22 cellular contexts compared by ENCODE assay signal in the genomic region with DNA sequence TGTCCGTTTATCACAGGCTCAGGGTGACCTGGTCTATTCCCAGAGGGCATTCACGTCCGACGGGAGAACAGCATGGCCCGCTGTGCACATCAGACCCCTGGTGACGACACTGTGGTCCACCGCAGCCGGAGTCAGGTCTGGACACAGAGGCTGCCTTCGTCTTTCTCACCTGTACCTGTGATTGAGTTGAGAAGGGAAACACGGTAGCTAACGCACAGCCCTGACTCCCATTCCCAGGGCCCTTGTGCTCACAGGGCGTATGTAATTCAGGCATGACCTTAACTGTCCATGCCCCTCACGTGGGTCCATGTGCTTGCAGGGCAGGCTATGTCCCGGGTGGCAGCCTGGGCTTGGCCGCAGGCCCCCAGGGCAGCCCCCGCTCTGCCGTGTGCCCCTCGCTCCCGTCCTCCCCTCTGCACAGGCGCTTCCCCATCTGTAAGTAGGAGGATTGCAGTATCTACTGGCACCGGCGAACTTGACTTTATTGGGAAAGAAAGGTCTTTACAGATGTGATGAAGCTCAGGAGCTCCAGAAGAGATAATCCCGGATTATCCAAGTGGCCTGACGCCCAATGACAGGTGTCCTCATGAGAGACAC.
"Had no signal": no experiment of that assay in that cellular context is flagged by ENCODE, and none has a peak within 500 bp of the region (broad histone marks: within the 10 kb centered on the region; RNA-seq: fewer than 3 reads in every experiment).

No MANE protein-coding gene starts in this region.

- H3K27me3 ChIP-seq: colonic mucosa, right lobe of liver, tibial nerve, upper lobe of left lung had no signal

- H3K4me1 Mint-ChIP-seq: immature natural killer cell; naive thymus-derived CD8-positive, alpha-beta T cell; stimulated activated naive B cell treated with anti-CD40 and anti-IgM and Interleukin-4, amounts not matched to agents 10 μg/mL and 1 μg/mL and 100 μg/mL, for 72 hours had no signal

- H3K36me3 ChIP-seq: colonic mucosa, esophagus squamous epithelium, lower lobe of right lung, right lobe of liver, thoracic aorta, tibial nerve, upper lobe of left lung had no signal

- H3K36me3 Mint-ChIP-seq: immature natural killer cell; naive thymus-derived CD8-positive, alpha-beta T cell; stimulated activated naive B cell treated with anti-CD40 and anti-IgM and Interleukin-4, amounts not matched to agents 10 μg/mL and 1 μg/mL and 100 μg/mL, for 72 hours had no signal

- H3K4me3 Mint-ChIP-seq: dendritic cell treated with granulocyte-macrophage colony-stimulating factor and Interleukin-4, amounts not matched to agents 40 ng/mL and 50 ng/mL, for 4 days; immature natural killer cell; naive thymus-derived CD8-positive, alpha-beta T cell; stimulated activated naive B cell treated with anti-CD40 and anti-IgM and Interleukin-4, amounts not matched to agents 10 μg/mL and 1 μg/mL and 100 μg/mL, for 72 hours; stimulated activated naive CD8-positive, alpha-beta T cell treated with anti-CD3 and anti-CD28 coated beads, Interleukin-15, Interleukin-2, amounts not matched to agents 100 ng/mL and 50 ng/mL, for 24 hours had no signal

- H3K4me3 ChIP-seq: colonic mucosa, esophagus squamous epithelium, lower lobe of right lung, psoas muscle, right lobe of liver, thoracic aorta, tibial nerve, upper lobe of left lung had no signal

- ATAC-seq: left ventricle myocardium superior; naive thymus-derived CD8-positive, alpha-beta T cell; psoas muscle; stimulated activated naive B cell treated with anti-CD40 and anti-IgM and Interleukin-4, amounts not matched to agents 10 μg/mL and 1 μg/mL and 100 μg/mL, for 72 hours had no signal

- H3K9me3 ChIP-seq: colonic mucosa, esophagus squamous epithelium, lower lobe of right lung, psoas muscle, right lobe of liver, thoracic aorta, tibial nerve, upper lobe of left lung had no signal

- H3K9me3 Mint-ChIP-seq: dendritic cell treated with granulocyte-macrophage colony-stimulating factor and Interleukin-4, amounts not matched to agents 40 ng/mL and 50 ng/mL, for 4 days; immature natural killer cell; stimulated activated naive CD8-positive, alpha-beta T cell treated with anti-CD3 and anti-CD28 coated beads, Interleukin-15, Interleukin-2, amounts not matched to agents 100 ng/mL and 50 ng/mL, for 24 hours had no signal

- H3K27ac ChIP-seq: colonic mucosa, esophagus squamous epithelium, lower lobe of right lung, psoas muscle, right lobe of liver, thoracic aorta, tibial nerve, upper lobe of left lung had no signal

- H3K27me3 Mint-ChIP-seq: dendritic cell treated with granulocyte-macrophage colony-stimulating factor and Interleukin-4, amounts not matched to agents 40 ng/mL and 50 ng/mL, for 4 days; stimulated activated naive CD8-positive, alpha-beta T cell treated with anti-CD3 and anti-CD28 coated beads, Interleukin-15, Interleukin-2, amounts not matched to agents 100 ng/mL and 50 ng/mL, for 24 hours had no signal

- H3K4me1 ChIP-seq: colonic mucosa, esophagus squamous epithelium, lower lobe of right lung, psoas muscle, right lobe of liver, tibial nerve, upper lobe of left lung had no signal

- H3K27ac Mint-ChIP-seq: dendritic cell treated with granulocyte-macrophage colony-stimulating factor and Interleukin-4, amounts not matched to agents 40 ng/mL and 50 ng/mL, for 4 days; immature natural killer cell; naive thymus-derived CD8-positive, alpha-beta T cell; stimulated activated naive B cell treated with anti-CD40 and anti-IgM and Interleukin-4, amounts not matched to agents 10 μg/mL and 1 μg/mL and 100 μg/mL, for 72 hours; stimulated activated naive CD8-positive, alpha-beta T cell treated with anti-CD3 and anti-CD28 coated beads, Interleukin-15, Interleukin-2, amounts not matched to agents 100 ng/mL and 50 ng/mL, for 24 hours had no signal

- DNase-seq: colonic mucosa; effector memory CD4-positive, alpha-beta T cell; erythroblast; esophagus squamous epithelium; foreskin melanocyte; hypothalamus; immature natural killer cell; kidney glomerular epithelial cell; left ventricle myocardium superior; lower lobe of right lung; naive thymus-derived CD8-positive, alpha-beta T cell; psoas muscle; right lobe of liver; small intestine; stimulated activated CD4-positive, alpha-beta T cell treated with anti-CD3 and anti-CD28 coated beads, Interleukin-15, amount 100 ng/mL, for 24 hours; stimulated activated CD4-positive, alpha-beta T cell treated with anti-CD3 and anti-CD28 coated beads, Interleukin-2, amount 100 ng/mL, for 48 hours; stimulated activated naive B cell treated with anti-CD40 and anti-IgM and Interleukin-4, amounts not matched to agents 10 μg/mL and 1 μg/mL and 100 μg/mL, for 72 hours had no signal
